In the genomic region with DNA sequence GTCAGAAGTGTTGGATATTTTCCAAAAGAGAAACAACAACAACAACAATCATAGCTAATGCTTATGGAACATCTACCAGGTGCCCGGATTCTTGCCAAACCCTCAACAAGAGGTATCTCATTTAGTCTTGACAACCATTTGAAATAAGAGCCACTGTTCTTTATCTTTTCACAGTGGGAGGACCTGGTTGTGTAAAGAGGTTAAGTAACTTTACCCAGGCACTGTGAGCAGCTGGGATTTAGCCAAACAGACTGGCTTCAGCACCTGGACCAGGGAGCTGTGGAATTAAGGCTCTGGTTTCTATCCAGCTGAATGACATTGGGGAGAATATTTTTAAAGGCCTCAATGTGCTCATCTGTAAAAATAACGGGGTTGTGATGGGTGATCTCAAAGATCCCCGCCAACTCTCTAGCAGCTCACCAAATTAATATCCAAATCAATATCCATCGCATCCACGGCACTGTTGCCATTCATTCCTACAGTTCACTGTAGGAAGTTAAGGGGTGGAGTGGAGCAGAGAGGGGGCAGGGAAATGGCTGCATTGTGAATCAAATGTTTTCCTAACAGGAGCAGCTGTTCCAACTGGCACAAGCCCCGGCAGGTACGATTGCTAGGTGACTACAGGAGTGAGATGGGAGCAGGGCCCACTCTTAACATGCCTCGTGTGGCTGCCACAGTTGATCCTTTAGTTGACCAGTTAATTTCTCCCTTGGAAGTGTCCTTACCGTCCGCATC, we compare ENCODE assay signal across 12 cellular contexts.
A peak's percentile ranks its signal among the peaks of the same experiment; 100 is the strongest.
DNase-seq lines count a peak whose midpoint lies in the region; ATAC-seq, FAIRE-seq and TF ChIP-seq lines count a peak whose summit lies in the region.
"Had no signal": no experiment of that assay in that cellular context is flagged by ENCODE, and none has a peak within 500 bp of the region (broad histone marks: within the 10 kb centered on the region; RNA-seq: fewer than 3 reads in every experiment).

No MANE protein-coding gene starts in this region.

- H2BK15ac ChIP-seq in H9 (ENCODE audit: low read depth, low read length) = no peak overlapping the region

- H3K4me3 Mint-ChIP-seq in H9 (peak overlapping the region; percentile 38 to 88), glutamatergic neuron (ENCODE audit: unreplicated experiment) (no peak overlapping the region)

- H3K4me3 ChIP-seq in K562 (no peak overlapping the region), ascending aorta (no peak overlapping the region)
- H3K4me3 ChIP-seq: PC-9, upper lobe of left lung had no signal

- H3K4ac ChIP-seq in H9 (ENCODE audit: low read depth, low read length) = peak overlapping the region; percentile 65; the same call in 1 of the 2 replicates

- CTCF ChIA-PET in K562 (lab: Yijun Ruan, JAX; ENCODE audit: low intra/inter-chr PET ratio) = interaction anchor here (0.5 kb wide), 1 partner anchor 21 kb away, joined by 4 read pairs; no protein-coding TSS in a partner anchor

- no peak overlapping the region for H3K56ac ChIP-seq in H9 (ENCODE audit: insufficient read length, low read depth, low read length)

- peaks cover 2% of the 10 kb centered on the region for H4K20me1 ChIP-seq in H9 (ENCODE audit: control insufficient read depth, insufficient read depth, insufficient read length)
- no peaks in the 10 kb centered on the region for H4K20me1 ChIP-seq in K562 (replicated peaks; ENCODE audit: control insufficient read depth, insufficient read depth, low read length)

- H2AFZ ChIP-seq in H9 (ENCODE audit: low read length) (no peak overlapping the region), K562 (ENCODE audit: low read depth, low read length) (peak overlapping the region; percentile 32; the same call in 1 of the 2 replicates)
- H2AFZ ChIP-seq: PC-9 had no signal

- H3K9ac ChIP-seq in H9 (ENCODE audit: extremely low read depth, insufficient read length, low read length) (peak overlapping the region; percentile 6), K562 (ENCODE audit: insufficient read depth in 1 of 2, low read depth in 2 of 2, low read length in 2 of 2) (peak overlapping the region in 1 of 2 experiments; percentile 30; a peak in 1 of 4 replicates)

- no peak for TF ChIP-seq POLR2A in K562 (conservative IDR thresholded peaks at IDR 0.05)

- H3K79me2 ChIP-seq in H9 (ENCODE audit: insufficient read depth, low read length) = peaks cover 19% of the 10 kb centered on the region; the same call in 1 of the 2 replicates
- no peaks in the 10 kb centered on the region for H3K79me2 ChIP-seq in K562 (ENCODE audit: control insufficient read depth, insufficient read depth, low read length)

- H4K91ac ChIP-seq in H9 (ENCODE audit: insufficient read length, low read depth, low read length) = no peak overlapping the region

- ATAC-seq in K562 (no peak), HG02763 (IDR thresholded peaks at IDR 0.05; ENCODE audit: unreplicated experiment) (no peak)

- H3K27me3 Mint-ChIP-seq in H9 (ENCODE audit: low read depth) (no peaks in the 10 kb centered on the region), glutamatergic neuron (ENCODE audit: unreplicated experiment) (no peaks in the 10 kb centered on the region)

- intact Hi-C loops in K562 (cut with micrococcal nuclease) = no loop called here
- intact Hi-C loops in ascending aorta (cut with DNase I) = no loop called here

- H2BK5ac ChIP-seq in H9 (ENCODE audit: insufficient read length, low read length) = peak overlapping the region; percentile 1

- H4K8ac ChIP-seq in H9 (replicated peaks; ENCODE audit: insufficient read length, low read depth, low read length) = no peak overlapping the region

- H3K79me1 ChIP-seq in H9 (ENCODE audit: insufficient read depth, low read depth, low read length, poor library complexity, severe bottlenecking) = no peaks in the 10 kb centered on the region

- H3K14ac ChIP-seq in H9 (ENCODE audit: insufficient read depth, low read length) = peak overlapping the region; percentile 55

- H3K27ac ChIP-seq in H9 (ENCODE audit: insufficient read length, low read depth, low read length) (peak overlapping the region; percentile 95), K562 (ENCODE audit: extremely low read depth, low read depth, low read length) (no peak overlapping the region), ascending aorta (no peak overlapping the region)
- H3K27ac ChIP-seq: PC-9, upper lobe of left lung had no signal

- no peak overlapping the region for H2AK5ac ChIP-seq in H9 (ENCODE audit: insufficient read length, low read length)

- TF ChIP-seq RAD21 in K562 (CRISPR knock-in tag; conservative IDR thresholded peaks at IDR 0.05 in 1 of 2, IDR thresholded peaks at IDR 0.05 in 1 of 2) = no peak

- peak overlapping the region; percentile 33 for H4K5ac ChIP-seq in H9 (ENCODE audit: insufficient read length, low read depth, low read length)

- peak overlapping the region; percentile 12 for H2BK12ac ChIP-seq in H9 (ENCODE audit: insufficient read length, low read depth, low read length)

- H2BK20ac ChIP-seq in H9 (ENCODE audit: low read depth, low read length, poor library complexity, severe bottlenecking) = no peak overlapping the region

- WGBS in H9 (ENCODE audit: extremely low coverage, insufficient read length, low lambda C conversion rate) = no CpG with 5 or more reads among the region's 10 CpGs
- WGBS in K562 (ENCODE audit: insufficient coverage, low coverage, missing lambda C conversion rate) = 25% methylated on average over 10 of the region's 10 CpGs

- peak overlapping the region; percentile 54 for H3K18ac ChIP-seq in H9 (ENCODE audit: insufficient read length, low read depth, low read length)

- POLR2A ChIA-PET in K562 (lab: Yijun Ruan, JAX) = interaction anchor here (0.6 to 1.2 kb wide), 2 partner anchors 10 to 1430 kb away, joined by 3 read pairs; no protein-coding TSS in a partner anchor

- H2BK120ac ChIP-seq in H9 (ENCODE audit: low read depth, low read length, poor library complexity, severe bottlenecking) = peak overlapping the region; percentile 50

- H3K27ac Mint-ChIP-seq in H9 (peak overlapping the region; percentile 96 to 99 (median 99)), glutamatergic neuron (ENCODE audit: unreplicated experiment) (no peak overlapping the region)

- no peaks in the 10 kb centered on the region for H3K9me1 ChIP-seq in K562 (ENCODE audit: control insufficient read depth, insufficient read depth, low read length)

- in situ Hi-C loops in K562 (cut with MboI) = no loop called here

- H3K27me3 ChIP-seq in H9 (ENCODE audit: insufficient read depth, low read length) (no peaks in the 10 kb centered on the region), K562 (ENCODE audit: control insufficient read depth in 2 of 2, insufficient read depth in 2 of 2, low read length in 2 of 2) (peaks cover 2 to 29% of the 10 kb centered on the region in 2 experiments; a peak in 3 of 5 replicates), ascending aorta (no peaks in the 10 kb centered on the region)
- H3K27me3 ChIP-seq: upper lobe of left lung had no signal

- H3K4me2 ChIP-seq in H9 (ENCODE audit: insufficient read depth, insufficient read length, low read length) (peak overlapping the region; percentile 67), K562 (ENCODE audit: insufficient read depth, low read length) (peak overlapping the region; percentile 19; the same call in 1 of the 2 replicates)
- H3K4me2 ChIP-seq: PC-9 had no signal

- no peak overlapping the region for H3T11ph ChIP-seq in H9 (ENCODE audit: low read length)

- peaks cover under 1 to 3% (median 1%) of the 10 kb centered on the region in 3 experiments; a peak in 4 of 7 replicates for H3K36me3 Mint-ChIP-seq in H9 (ENCODE audit: insufficient read depth in 1 of 3, low read depth in 3 of 3)
- no peaks in the 10 kb centered on the region for H3K36me3 Mint-ChIP-seq in glutamatergic neuron (ENCODE audit: unreplicated experiment)

- peak; percentile 68 for DNase-seq in H9
- DNase-seq in NCI-H2081 (lab: John Stamatoyannopoulos, UW) = peak; percentile 96 to 99
- peak in 1 of 4 experiments; percentile 19 for DNase-seq in K562 (ENCODE audit: extremely low read depth in 1 of 4, low spot score in 3 of 4)
- peak; percentile 31 for DNase-seq in myocyte (ENCODE audit: low read depth)
- no peak for DNase-seq in ascending aorta (ENCODE audit: low spot score in 2 of 2)
- DNase-seq in stimulated activated CD4-positive, alpha-beta T cell treated with anti-CD3 and anti-CD28 coated beads, Interleukin-4, amount 100 ng/mL, for 4 hours = no peak
- no peak for DNase-seq in glutamatergic neuron
- DNase-seq: EL, kidney glomerular epithelial cell, PC-9 had no signal

- FAIRE-seq in K562 (lab: Jason Lieb, UNC) = no peak

- H3K9me3 Mint-ChIP-seq in H9 (no peaks in the 10 kb centered on the region; a peak in 1 of 5 replicates), glutamatergic neuron (ENCODE audit: unreplicated experiment) (peaks cover 6% of the 10 kb centered on the region)

- H3K9me3 ChIP-seq in H9 (ENCODE audit: control insufficient read depth, low read depth, low read length) (no peaks in the 10 kb centered on the region), K562 (replicated peaks; ENCODE audit: control insufficient read depth, insufficient read depth, low read depth, low read length) (no peaks in the 10 kb centered on the region), ascending aorta (no peaks in the 10 kb centered on the region)
- H3K9me3 ChIP-seq: upper lobe of left lung had no signal

- no TSS peak for BruUV-seq in K562 (replicated peaks; lab: Mats Ljungman, UMichigan)

- H3K23ac ChIP-seq in H9 (ENCODE audit: insufficient read length, low read depth, low read length) = no peak overlapping the region

- peaks cover 12% of the 10 kb centered on the region for H3K23me2 ChIP-seq in H9 (ENCODE audit: insufficient read length, low read depth, low read length, poor library complexity, severe bottlenecking)

- no peak for TF ChIP-seq EP300 in K562 (IDR thresholded peaks at IDR 0.05; ENCODE audit: low read length)

- no peak for TF ChIP-seq CTCF in H9 (conservative IDR thresholded peaks at IDR 0.05)
- no peak for TF ChIP-seq CTCF in K562 (IDR thresholded peaks at IDR 0.05 in 2 of 3, conservative IDR thresholded peaks at IDR 0.05 in 1 of 3; ENCODE audit: insufficient read depth in 2 of 3, low read depth in 1 of 3, low read length in 3 of 3)
- TF ChIP-seq CTCF in ascending aorta (IDR thresholded peaks at IDR 0.05) = no peak
- no peak for TF ChIP-seq CTCF in glutamatergic neuron (IDR thresholded peaks at IDR 0.05; ENCODE audit: partially characterized antibody, unreplicated experiment)

- H3K4me1 ChIP-seq in H9 (ENCODE audit: insufficient read depth, low read length) (peaks cover 33% of the 10 kb centered on the region; the same call in 1 of the 2 replicates), K562 (replicated peaks in 1 of 2; ENCODE audit: control insufficient read depth in 2 of 2, insufficient read depth in 2 of 2, low read length in 2 of 2) (peaks cover 8 to 21% of the 10 kb centered on the region in 2 experiments), ascending aorta (peaks cover 0 to 3% of the 10 kb centered on the region in 2 donors)

- H3K4me1 Mint-ChIP-seq in H9 (peaks cover 51 to 58% of the 10 kb centered on the region in 2 experiments), glutamatergic neuron (ENCODE audit: low read depth, unreplicated experiment) (peaks cover 29% of the 10 kb centered on the region)

- H3K36me3 ChIP-seq in K562 (ENCODE audit: control insufficient read depth, insufficient read depth, low read length) (no peaks in the 10 kb centered on the region), ascending aorta (no peaks in the 10 kb centered on the region)
- H3K36me3 ChIP-seq: upper lobe of left lung had no signal

Comparison
In these comparisons a context has a peak if more than half of its experiments do, and no peak if none do; other contexts are left out.
1. DNase-seq: peak in H9 (single experiment), NCI-H2081 (2 of 2) and myocyte (single experiment); none in ascending aorta (0 of 2), stimulated activated CD4-positive, alpha-beta T cell treated with anti-CD3 and anti-CD28 coated beads, Interleukin-4, amount 100 ng/mL, for 4 hours (0 of 2) and glutamatergic neuron (single experiment).